8 cellular contexts compared by ENCODE assay signal in the genomic region with DNA sequence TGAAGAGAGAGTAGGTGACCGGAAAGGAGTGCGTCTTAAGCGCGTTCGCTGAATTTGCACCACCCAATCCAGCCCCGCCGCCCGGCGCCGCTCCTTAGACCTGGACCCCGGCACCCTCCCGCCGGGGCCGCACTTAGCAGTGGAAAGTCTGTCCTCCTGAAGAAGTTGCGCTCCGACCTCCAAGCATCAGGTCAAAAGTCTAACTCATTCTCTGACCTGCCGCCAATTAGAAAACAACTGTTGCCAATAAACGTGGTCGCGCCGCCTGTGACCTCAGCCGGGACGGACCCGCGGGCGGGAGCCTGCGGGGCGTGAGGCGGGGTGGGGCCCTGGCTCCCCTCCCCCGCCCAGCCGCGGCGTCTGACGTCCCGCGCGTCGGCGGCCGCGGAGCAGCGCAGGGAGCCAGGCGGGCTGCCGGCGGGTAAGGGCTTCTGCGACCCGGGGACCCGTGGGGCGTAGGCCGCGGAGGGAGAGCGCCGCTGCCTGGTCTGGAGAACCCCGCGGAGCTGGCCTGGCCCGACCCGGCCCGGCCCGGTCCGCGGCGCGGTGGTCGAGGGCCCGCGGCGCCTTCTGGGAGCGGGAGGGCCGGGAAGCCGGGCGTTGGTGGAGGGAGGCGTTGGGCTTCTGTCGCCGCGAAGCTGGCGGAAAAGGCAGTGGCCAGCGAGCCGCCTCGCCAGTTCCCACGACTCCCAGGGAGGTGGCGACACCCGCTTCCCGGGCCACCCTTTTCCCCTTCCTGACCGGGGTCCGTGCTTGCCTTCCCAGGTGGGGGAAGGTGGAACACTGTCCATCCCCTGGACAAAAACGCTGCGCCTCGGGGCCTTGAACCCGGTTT. TPM values are rescaled to one million over a fixed set of nuclear protein-coding genes. Genes with fewer than 3 reads are reported as not detected.
DNase-seq lines count a peak whose midpoint lies in the region; ATAC-seq and TF ChIP-seq lines count a peak whose summit lies in the region.

A gene with protein sequence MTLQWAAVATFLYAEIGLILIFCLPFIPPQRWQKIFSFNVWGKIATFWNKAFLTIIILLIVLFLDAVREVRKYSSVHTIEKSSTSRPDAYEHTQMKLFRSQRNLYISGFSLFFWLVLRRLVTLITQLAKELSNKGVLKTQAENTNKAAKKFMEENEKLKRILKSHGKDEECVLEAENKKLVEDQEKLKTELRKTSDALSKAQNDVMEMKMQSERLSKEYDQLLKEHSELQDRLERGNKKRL (plus strand): TSS at position 366 of the 835 bp plus-strand sequence. CDS start 527 bp downstream, outside the sequence.

- no peak within 1 kb of the TSS for H3K27ac ChIP-seq in H9 (ENCODE audit: insufficient read length, low read depth, low read length)
- peak within 1 kb of the TSS; percentile 93 for H3K27ac ChIP-seq in cardiac muscle cell
- peak within 1 kb of the TSS; percentile 87 for H3K27ac ChIP-seq in trophoblast cell (ENCODE audit: low read depth, low read length)
- peak within 1 kb of the TSS; percentile 92 to 99 (median 95) for H3K27ac ChIP-seq in upper lobe of left lung

- no peak within 1 kb of the TSS for H2BK20ac ChIP-seq in H9 (ENCODE audit: low read depth, low read length, poor library complexity, severe bottlenecking)

- H2BK120ac ChIP-seq in H9 (ENCODE audit: low read depth, low read length, poor library complexity, severe bottlenecking) = no peak within 1 kb of the TSS
- H2BK120ac ChIP-seq in trophoblast cell (ENCODE audit: insufficient read depth, low read length, poor library complexity) = peak within 1 kb of the TSS; percentile 84

- H2BK15ac ChIP-seq in H9 (ENCODE audit: low read depth, low read length) = no peak within 1 kb of the TSS; the same call in 1 of the 2 replicates

- H3K27me3 Mint-ChIP-seq in H9 (ENCODE audit: low read depth) = no peaks in the 10 kb centered on the region
- H3K27me3 Mint-ChIP-seq in activated naive CD8-positive, alpha-beta T cell treated with anti-CD3 and anti-CD28 coated beads, Interleukin-2, amount 50 U/mL, for 24 hours = no peaks in the 10 kb centered on the region

- peak; percentile 72 for DNase-seq in H9
- peak; percentile 67 for DNase-seq in MG63
- DNase-seq in SW 1271 (lab: John Stamatoyannopoulos, UW) = peak; percentile 63 to 76
- DNase-seq in activated naive CD8-positive, alpha-beta T cell treated with anti-CD3 and anti-CD28 coated beads, Interleukin-2, amount 50 U/mL, for 24 hours = peak; percentile 76
- DNase-seq in cardiac muscle cell (ENCODE audit: low read depth in 1 of 2, low spot score in 1 of 2) = peak; percentile 70 to 87
- DNase-seq in trophoblast cell = peak; percentile 80 to 87
- peak; percentile 78 to 95 for DNase-seq in upper lobe of left lung

- H3K27me3 ChIP-seq in H9 (ENCODE audit: insufficient read depth, low read length) = no peaks in the 10 kb centered on the region
- H3K27me3 ChIP-seq in MG63 = no peaks in the 10 kb centered on the region
- no peaks in the 10 kb centered on the region for H3K27me3 ChIP-seq in cardiac muscle cell
- no peaks in the 10 kb centered on the region for H3K27me3 ChIP-seq in trophoblast cell (ENCODE audit: insufficient read depth, low read length)
- H3K27me3 ChIP-seq in upper lobe of left lung = no peaks in the 10 kb centered on the region

- H3K79me2 ChIP-seq in H9 (ENCODE audit: insufficient read depth, low read length) = no peaks in the 10 kb centered on the region
- peaks cover 4% of the 10 kb centered on the region for H3K79me2 ChIP-seq in trophoblast cell (ENCODE audit: control insufficient read depth, insufficient read depth, low read length, poor library complexity)

- H3K36me3 ChIP-seq in MG63 = peaks cover 6% of the 10 kb centered on the region; the same call in 1 of the 2 replicates
- H3K36me3 ChIP-seq in cardiac muscle cell = peaks cover 21% of the 10 kb centered on the region
- H3K36me3 ChIP-seq in trophoblast cell (ENCODE audit: control insufficient read depth in 1 of 2, insufficient read depth in 2 of 2, low read length in 2 of 2) = peaks cover 0 to 2% of the 10 kb centered on the region in 2 experiments
- peaks cover 0 to 10% (median under 1%) of the 10 kb centered on the region in 4 donors for H3K36me3 ChIP-seq in upper lobe of left lung

- H3K4me2 ChIP-seq in H9 (ENCODE audit: insufficient read depth, insufficient read length, low read length) = peak within 1 kb of the TSS; percentile 95
- H3K4me2 ChIP-seq in trophoblast cell (ENCODE audit: low read length) = peak within 1 kb of the TSS; percentile 98

- H2BK12ac ChIP-seq in H9 (ENCODE audit: insufficient read length, low read depth, low read length) (peak within 1 kb of the TSS; percentile 50), trophoblast cell (ENCODE audit: low read length) (no peak within 1 kb of the TSS)

- H3K23ac ChIP-seq in H9 (ENCODE audit: insufficient read length, low read depth, low read length) (no peak within 1 kb of the TSS), trophoblast cell (ENCODE audit: low read length) (no peak within 1 kb of the TSS)

- H3K14ac ChIP-seq in H9 (ENCODE audit: insufficient read depth, low read length) (peak within 1 kb of the TSS; percentile 94), trophoblast cell (ENCODE audit: low read length) (peak within 1 kb of the TSS; percentile 92)

- no peaks in the 10 kb centered on the region for H3K4me1 Mint-ChIP-seq in H9
- H3K4me1 Mint-ChIP-seq in activated naive CD8-positive, alpha-beta T cell treated with anti-CD3 and anti-CD28 coated beads, Interleukin-2, amount 50 U/mL, for 24 hours = peaks cover 24% of the 10 kb centered on the region

- H3K4me3 Mint-ChIP-seq in H9 = peak within 1 kb of the TSS; percentile 89 to 94
- H3K4me3 Mint-ChIP-seq in activated naive CD8-positive, alpha-beta T cell treated with anti-CD3 and anti-CD28 coated beads, Interleukin-2, amount 50 U/mL, for 24 hours = peak within 1 kb of the TSS; percentile 88

- TF ChIP-seq CTCF in H9 (conservative IDR thresholded peaks at IDR 0.05) = peak; percentile 33; the same call in 1 of the 3 replicates
- peak; percentile 9 for TF ChIP-seq CTCF in cardiac muscle cell (IDR thresholded peaks at IDR 0.05; ENCODE audit: low read depth, low read length)
- peak in 4 of 6 experiments; percentile 8 to 52 (median 32) for TF ChIP-seq CTCF in upper lobe of left lung (IDR thresholded peaks at IDR 0.05)

- no peak within 1 kb of the TSS for H4K8ac ChIP-seq in H9 (replicated peaks; ENCODE audit: insufficient read length, low read depth, low read length)
- peak within 1 kb of the TSS; percentile 86 for H4K8ac ChIP-seq in trophoblast cell (ENCODE audit: low read depth, low read length)

- no peak within 1 kb of the TSS for H3K4ac ChIP-seq in H9 (ENCODE audit: low read depth, low read length)
- H3K4ac ChIP-seq in trophoblast cell (ENCODE audit: low read depth, low read length) = peak within 1 kb of the TSS; percentile 1

- WGBS in H9 (ENCODE audit: extremely low coverage, insufficient read length, low lambda C conversion rate) = no CpG with 5 or more reads among the region's 89 CpGs
- whole genome bisulfite sequencing in trophoblast cell (ENCODE audit: extremely low coverage, insufficient coverage, insufficient read length) = no CpG with 5 or more reads among the region's 89 CpGs
- 0 to 1% methylated on average over 33 to 69 of the region's 89 CpGs for WGBS in upper lobe of left lung, 2 donors

- no peaks in the 10 kb centered on the region for H3K9me3 Mint-ChIP-seq in H9
- H3K9me3 Mint-ChIP-seq in activated naive CD8-positive, alpha-beta T cell treated with anti-CD3 and anti-CD28 coated beads, Interleukin-2, amount 50 U/mL, for 24 hours = no peaks in the 10 kb centered on the region

- H3K79me1 ChIP-seq in H9 (ENCODE audit: insufficient read depth, low read depth, low read length, poor library complexity, severe bottlenecking) (no peaks in the 10 kb centered on the region), trophoblast cell (ENCODE audit: low read length) (peaks cover 8% of the 10 kb centered on the region)

- H3K4me3 ChIP-seq in MG63 (peak within 1 kb of the TSS; percentile 69), cardiac muscle cell (peak within 1 kb of the TSS; percentile 67), trophoblast cell (ENCODE audit: low read depth, low read length) (peak within 1 kb of the TSS; percentile 85), upper lobe of left lung (peak within 1 kb of the TSS; percentile 65 to 86 (median 76))

- H3K9ac ChIP-seq in H9 (ENCODE audit: extremely low read depth, insufficient read length, low read length) (peak within 1 kb of the TSS; percentile 84), trophoblast cell (ENCODE audit: low read length) (peak within 1 kb of the TSS; percentile 93)

- peak within 1 kb of the TSS; percentile 97 for H2AFZ ChIP-seq in H9 (ENCODE audit: low read length)
- H2AFZ ChIP-seq in trophoblast cell (ENCODE audit: insufficient read depth, low read length, poor library complexity) = peak within 1 kb of the TSS; percentile 76

- no peaks in the 10 kb centered on the region for H4K20me1 ChIP-seq in H9 (ENCODE audit: control insufficient read depth, insufficient read depth, insufficient read length)

- H3K36me3 Mint-ChIP-seq in H9 (ENCODE audit: insufficient read depth in 1 of 3, low read depth in 3 of 3) = peaks cover 1 to 12% (median 3%) of the 10 kb centered on the region in 3 experiments; a peak in 5 of 7 replicates
- peaks cover 11% of the 10 kb centered on the region for H3K36me3 Mint-ChIP-seq in activated naive CD8-positive, alpha-beta T cell treated with anti-CD3 and anti-CD28 coated beads, Interleukin-2, amount 50 U/mL, for 24 hours (ENCODE audit: low read depth)

- H3K9me3 ChIP-seq in H9 (ENCODE audit: control insufficient read depth, low read depth, low read length) = no peaks in the 10 kb centered on the region
- H3K9me3 ChIP-seq in MG63 = no peaks in the 10 kb centered on the region
- H3K9me3 ChIP-seq in cardiac muscle cell (ENCODE audit: low read depth) = no peaks in the 10 kb centered on the region
- no peaks in the 10 kb centered on the region for H3K9me3 ChIP-seq in trophoblast cell (ENCODE audit: insufficient read depth, low read depth, low read length)
- H3K9me3 ChIP-seq in upper lobe of left lung = no peaks in the 10 kb centered on the region

- peaks cover 4% of the 10 kb centered on the region for H3K23me2 ChIP-seq in H9 (ENCODE audit: insufficient read length, low read depth, low read length, poor library complexity, severe bottlenecking)

- H4K5ac ChIP-seq in H9 (ENCODE audit: insufficient read length, low read depth, low read length) = no peak within 1 kb of the TSS

- H2AK5ac ChIP-seq in H9 (ENCODE audit: insufficient read length, low read length) (no peak within 1 kb of the TSS), trophoblast cell (ENCODE audit: low read length) (no peak within 1 kb of the TSS)

- peak; percentile 94 for ATAC-seq in activated naive CD8-positive, alpha-beta T cell treated with anti-CD3 and anti-CD28 coated beads, Interleukin-2, amount 50 U/mL, for 24 hours
- peak; percentile 96 to 99 for ATAC-seq in upper lobe of left lung (ENCODE audit: low FRiP score in 2 of 2)

- TF ChIP-seq POLR2A in GM10847 (IDR thresholded peaks at IDR 0.05; ENCODE audit: extremely low read depth, insufficient read length) (peak; percentile 82), upper lobe of left lung (IDR thresholded peaks at IDR 0.05) (peak in 3 of 4 donors; percentile 80 to 95 (median 95))

- H4K91ac ChIP-seq in H9 (ENCODE audit: insufficient read length, low read depth, low read length) (no peak within 1 kb of the TSS), trophoblast cell (ENCODE audit: low read depth, low read length) (peak within 1 kb of the TSS; percentile 84)

- H3K18ac ChIP-seq in H9 (ENCODE audit: insufficient read length, low read depth, low read length) = peak within 1 kb of the TSS; percentile 82
- peak within 1 kb of the TSS; percentile 26 for H3K18ac ChIP-seq in trophoblast cell (ENCODE audit: low read length)

- H2BK5ac ChIP-seq in H9 (ENCODE audit: insufficient read length, low read length) (no peak within 1 kb of the TSS), trophoblast cell (ENCODE audit: low read depth, low read length, poor library complexity) (peak within 1 kb of the TSS; percentile 82)

- peak within 1 kb of the TSS; percentile 94 to 97 (median 95) for H3K27ac Mint-ChIP-seq in H9
- H3K27ac Mint-ChIP-seq in activated naive CD8-positive, alpha-beta T cell treated with anti-CD3 and anti-CD28 coated beads, Interleukin-2, amount 50 U/mL, for 24 hours = peak within 1 kb of the TSS; percentile 86

- H3T11ph ChIP-seq in H9 (ENCODE audit: low read length) = no peak within 1 kb of the TSS

- no peak within 1 kb of the TSS for H3K56ac ChIP-seq in H9 (ENCODE audit: insufficient read length, low read depth, low read length)

- TF ChIP-seq EP300 in upper lobe of left lung (IDR thresholded peaks at IDR 0.05) = no peak

- no peaks in the 10 kb centered on the region for H3K4me1 ChIP-seq in H9 (ENCODE audit: insufficient read depth, low read length)
- H3K4me1 ChIP-seq in cardiac muscle cell (ENCODE audit: low read depth) = peaks cover 10% of the 10 kb centered on the region
- H3K4me1 ChIP-seq in trophoblast cell (ENCODE audit: control insufficient read depth in 1 of 2, insufficient read depth in 2 of 2, low read length in 2 of 2) = no peaks in the 10 kb centered on the region
- H3K4me1 ChIP-seq in upper lobe of left lung = peaks cover 9 to 31% (median 27%) of the 10 kb centered on the region in 4 donors

- H4K12ac ChIP-seq in trophoblast cell (ENCODE audit: low read depth, low read length) = peak within 1 kb of the TSS; percentile 81

RNA-seq across cellular contexts. Expression of the gene that starts here (rescaled TPM):
- 30.6 and 31.3 TPM in 2 replicates for total RNA-seq in H9 (2021)
- 24.9 and 67.1 TPM in 2 replicates for total RNA-seq in MG63 (2014; rRNA removed; shearing (Covaris generic); ENCODE audit: low replicate concordance)
- 27.6 and 44.2 TPM in 2 replicates for total RNA-seq in cardiac muscle cell
- polyA plus RNA-seq in cardiac muscle cell = 35.9 and 36.6 TPM in 2 replicates
- polyA plus RNA-seq in trophoblast cell (2013) = 26.9 and 28.8 TPM in 2 replicates
- total RNA-seq in upper lobe of left lung = 10 to 100 TPM; 29.6 to 97.0 (median 62.2) TPM
